Comparison of ENCODE assay signal across 10 cellular contexts in the genomic region with DNA sequence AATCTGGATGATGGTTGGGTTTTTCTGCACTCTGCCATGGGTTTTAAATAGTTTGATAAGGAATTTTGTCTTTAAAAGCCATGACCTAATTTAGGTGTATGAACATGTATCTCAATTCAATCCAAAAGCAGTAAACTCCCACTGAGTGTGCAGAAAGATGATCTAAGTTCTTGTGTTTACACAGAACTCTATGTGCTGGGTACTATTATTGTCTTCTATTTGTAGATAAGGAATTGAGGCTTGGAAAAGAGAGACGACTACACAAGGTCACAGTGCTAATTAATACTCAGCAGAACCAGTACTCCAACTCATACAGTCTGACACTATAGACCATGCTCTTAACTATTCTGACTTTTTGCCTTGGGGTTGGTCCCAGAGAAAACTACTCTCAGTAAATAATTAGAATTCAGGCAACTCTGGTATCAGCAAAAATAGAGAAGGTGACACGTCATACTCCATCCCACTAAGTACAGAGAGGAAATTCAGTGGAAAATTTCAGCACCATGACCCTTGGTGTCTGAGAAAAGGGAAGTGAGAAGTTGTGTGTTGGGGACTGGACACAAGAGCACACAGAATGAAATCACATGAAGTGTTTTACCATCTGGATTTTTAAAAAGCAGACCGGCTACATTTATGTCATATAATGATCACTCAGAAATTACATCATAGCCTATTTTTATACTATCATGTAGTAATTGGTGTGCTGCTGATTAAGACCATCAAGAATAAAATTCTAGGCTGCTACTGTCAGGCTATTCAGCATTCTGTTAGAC. TPM values are rescaled to one million over a fixed set of nuclear protein-coding genes. Genes with fewer than 3 reads are reported as not detected.
DNase-seq lines count a peak whose midpoint lies in the region; ATAC-seq and TF ChIP-seq lines count a peak whose summit lies in the region.
"Had no signal": no experiment of that assay in that cellular context is flagged by ENCODE, and none has a peak within 500 bp of the region (broad histone marks: within the 10 kb centered on the region; RNA-seq: fewer than 3 reads in every experiment).

No MANE protein-coding gene starts in this region.

- peak; percentile 80 for ATAC-seq in GM18519 (IDR thresholded peaks at IDR 0.05; ENCODE audit: low FRiP score, unreplicated experiment)
- peak; percentile 94 for ATAC-seq in HG02571 (IDR thresholded peaks at IDR 0.05; ENCODE audit: unreplicated experiment)
- peak; percentile 88 for ATAC-seq in HG03575 (IDR thresholded peaks at IDR 0.05; ENCODE audit: extremely low read depth, insufficient number of reproducible peaks, low FRiP score, unreplicated experiment)
- peak; percentile 82 for ATAC-seq in left lung
- ATAC-seq: stimulated activated naive CD8-positive, alpha-beta T cell treated with anti-CD3 and anti-CD28 coated beads, Interleukin-15, amount 100 ng/mL, for 72 hours had no signal

- no peak overlapping the region for H3K4me3 ChIP-seq in left lung
- H3K4me3 ChIP-seq: pancreas had no signal

- no peaks in the 10 kb centered on the region for H3K27me3 ChIP-seq in left lung
- H3K27me3 ChIP-seq: pancreas had no signal

- no peaks in the 10 kb centered on the region for H3K9me3 ChIP-seq in left lung
- H3K9me3 ChIP-seq: pancreas had no signal

- no peaks in the 10 kb centered on the region for H3K36me3 ChIP-seq in left lung
- H3K36me3 ChIP-seq: pancreas had no signal

- no peak overlapping the region for H3K27ac ChIP-seq in left lung
- H3K27ac ChIP-seq: pancreas had no signal

- H3K4me1 ChIP-seq in left lung: peaks cover 0 to 11% of the 10 kb centered on the region in 2 donors
- H3K4me1 ChIP-seq: pancreas had no signal

- no peak for DNase-seq in left lung
- DNase-seq in NCI-H1092 (lab: John Stamatoyannopoulos, UW): no peak
- DNase-seq in GM19240 (ENCODE audit: insufficient read length, low spot score): no peak
- DNase-seq in NCI-H1436 (lab: John Stamatoyannopoulos, UW): no peak
- no peak for DNase-seq in putamen (ENCODE audit: low spot score)
- DNase-seq: pancreas; stimulated activated naive CD8-positive, alpha-beta T cell treated with anti-CD3 and anti-CD28 coated beads, Interleukin-15, amount 100 ng/mL, for 72 hours had no signal

- TF ChIP-seq CTCF in left lung (IDR thresholded peaks at IDR 0.05): no peak

- intact Hi-C loops in left lung (cut with DNase I): no loop called here

RNA-seq across cellular contexts. Expression of a gene that starts 18.2 kb away (rescaled TPM):
- under 1 TPM; 0.05 to 0.70 TPM for total RNA-seq in left lung
